Comparison of ENCODE assay signal across 8 cellular contexts in genomic region chr12:115998119-115998633, GRCh38.
A peak's percentile ranks its signal among the peaks of the same experiment; 100 is the strongest.
DNase-seq lines count a peak whose midpoint lies in the region; ATAC-seq and TF ChIP-seq lines count a peak whose summit lies in the region.

No MANE protein-coding gene starts in this region.

- H3K27me3 Mint-ChIP-seq in activated CD8-positive, alpha-beta memory T cell treated with anti-CD3 and anti-CD28 coated beads, Interleukin-2, amount 10 ng/mL, durations not matched to agents 7 days and 5 days = no peaks in the 10 kb centered on the region

- ATAC-seq in activated CD8-positive, alpha-beta memory T cell treated with anti-CD3 and anti-CD28 coated beads, Interleukin-2, amount 10 ng/mL, durations not matched to agents 7 days and 5 days = peak; percentile 33
- ATAC-seq in omental fat pad (ENCODE audit: low FRiP score) (peak; percentile 46), HG03045 (IDR thresholded peaks at IDR 0.05; ENCODE audit: unreplicated experiment) (no peak)

- H3K27ac Mint-ChIP-seq in activated CD8-positive, alpha-beta memory T cell treated with anti-CD3 and anti-CD28 coated beads, Interleukin-2, amount 10 ng/mL, durations not matched to agents 7 days and 5 days = no peak overlapping the region

- DNase-seq in activated CD8-positive, alpha-beta memory T cell treated with anti-CD3 and anti-CD28 coated beads, Interleukin-2, amount 10 ng/mL, durations not matched to agents 7 days and 5 days = no peak
- DNase-seq in activated CD8-positive, alpha-beta memory T cell treated with anti-CD3 and anti-CD28 coated beads, Interleukin-2, amount 50 U/mL, for 48 hours = no peak
- DNase-seq in HuH-7 (ENCODE audit: low spot score) = peak; percentile 2
- DNase-seq in SW480 (ENCODE audit: low spot score) = peak; percentile 54
- peak; percentile 83 for DNase-seq in fibroblast of peridontal ligament (ENCODE audit: extremely low read depth)
- no peak for DNase-seq in omental fat pad (ENCODE audit: low spot score)
- DNase-seq in NCI-H1930 (lab: John Stamatoyannopoulos, UW) = no peak

- CTCF ChIA-PET in activated CD8-positive, alpha-beta memory T cell treated with anti-CD3 and anti-CD28 coated beads, Interleukin-2, amount 10 ng/mL, durations not matched to agents 7 days and 5 days (lab: Charles Lee) = interaction anchor here (1.0 to 2.5 kb wide), 11 partner anchors 10 to 710 kb away, joined by 3 to 13 read pairs (median 4); no protein-coding TSS in a partner anchor

- no peaks in the 10 kb centered on the region for H3K9me3 Mint-ChIP-seq in activated CD8-positive, alpha-beta memory T cell treated with anti-CD3 and anti-CD28 coated beads, Interleukin-2, amount 10 ng/mL, durations not matched to agents 7 days and 5 days (ENCODE audit: low read depth)

- H3K36me3 Mint-ChIP-seq in activated CD8-positive, alpha-beta memory T cell treated with anti-CD3 and anti-CD28 coated beads, Interleukin-2, amount 10 ng/mL, durations not matched to agents 7 days and 5 days = peaks cover 15% of the 10 kb centered on the region

- no peak overlapping the region for H3K4me3 Mint-ChIP-seq in activated CD8-positive, alpha-beta memory T cell treated with anti-CD3 and anti-CD28 coated beads, Interleukin-2, amount 10 ng/mL, durations not matched to agents 7 days and 5 days

- H3K4me1 Mint-ChIP-seq in activated CD8-positive, alpha-beta memory T cell treated with anti-CD3 and anti-CD28 coated beads, Interleukin-2, amount 10 ng/mL, durations not matched to agents 7 days and 5 days = peaks cover 3% of the 10 kb centered on the region

- TF ChIP-seq CTCF in omental fat pad (IDR thresholded peaks at IDR 0.05) = peak in 2 of 3 donors; percentile 48 to 65

Comparison
In these comparisons a context has a peak if more than half of its experiments do, and no peak if none do; other contexts are left out.
1. DNase-seq: peak in HuH-7 (single experiment), SW480 (single experiment) and fibroblast of peridontal ligament (single experiment); none in activated CD8-positive, alpha-beta memory T cell treated with anti-CD3 and anti-CD28 coated beads, Interleukin-2, amount 10 ng/mL, durations not matched to agents 7 days and 5 days (single experiment), activated CD8-positive, alpha-beta memory T cell treated with anti-CD3 and anti-CD28 coated beads, Interleukin-2, amount 50 U/mL, for 48 hours (single experiment), omental fat pad (single experiment) and NCI-H1930 (0 of 2).